Comparison of ENCODE assay signal across 8 cellular contexts in the genomic region with DNA sequence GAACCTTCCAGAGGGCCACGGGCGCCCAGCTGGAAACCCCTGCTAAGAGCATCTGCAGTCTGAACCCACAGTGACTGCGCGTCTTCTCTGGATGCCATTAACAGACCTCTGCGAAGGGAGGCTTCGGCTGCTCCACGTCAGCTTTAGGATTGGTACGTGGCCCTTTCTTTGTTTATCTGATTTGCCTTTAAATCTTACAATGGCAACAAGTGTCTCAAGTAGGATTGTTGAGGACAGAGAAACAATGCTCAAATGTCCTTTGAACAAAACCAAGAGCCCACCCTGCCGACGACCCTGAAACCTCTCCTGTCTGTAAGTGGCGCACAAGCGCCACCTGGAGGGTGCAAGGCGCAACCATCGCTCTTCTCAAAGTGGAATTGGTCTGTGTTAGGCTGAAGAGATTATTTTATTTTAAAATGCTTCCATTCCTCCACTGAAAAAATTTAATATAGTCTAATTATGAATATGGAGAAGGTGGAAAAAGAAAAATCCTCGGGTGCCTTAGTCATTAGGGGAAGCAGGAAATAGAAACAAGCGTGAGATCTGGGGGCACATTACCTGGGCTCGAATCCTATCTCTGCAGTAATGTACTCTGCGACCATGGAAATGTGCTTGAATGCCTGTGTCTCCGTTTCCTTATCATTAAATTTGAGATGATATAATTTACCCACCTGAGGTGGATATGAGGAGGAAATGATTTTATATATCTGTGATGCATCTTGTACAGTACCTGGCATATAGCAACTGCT.
DNase-seq lines count a peak whose midpoint lies in the region; ATAC-seq and TF ChIP-seq lines count a peak whose summit lies in the region.

No MANE protein-coding gene starts in this region.

- no peaks in the 10 kb centered on the region for H3K9me3 Mint-ChIP-seq in activated CD4-positive, alpha-beta T cell treated with anti-CD3 and anti-CD28 coated beads for 36 hours (ENCODE audit: low read depth)

- peak overlapping the region; percentile 55 for H3K4me3 Mint-ChIP-seq in activated CD4-positive, alpha-beta T cell treated with anti-CD3 and anti-CD28 coated beads for 36 hours

- no TSS peak for BruUV-seq in PC-3 (replicated peaks; lab: Mats Ljungman, UMichigan)

- H3K9me3 ChIP-seq in PC-3 (ENCODE audit: low read length) (no peaks in the 10 kb centered on the region), skeletal muscle satellite cell (replicated peaks; ENCODE audit: low read length) (no peaks in the 10 kb centered on the region)

- H4K20me1 ChIP-seq in PC-3 (ENCODE audit: low read length) = no peaks in the 10 kb centered on the region

- H2AFZ ChIP-seq in PC-3 (ENCODE audit: low read length) = peak overlapping the region; percentile 71

- H3F3A ChIP-seq in PC-3 (ENCODE audit: low read length, unreplicated experiment) = no peaks in the 10 kb centered on the region

- peak; percentile 55 for DNase-seq in activated CD4-positive, alpha-beta T cell treated with anti-CD3 and anti-CD28 coated beads for 36 hours
- DNase-seq in activated CD4-positive, alpha-beta T cell treated with anti-CD3 and anti-CD28 coated beads, Interleukin-2, amount 50 U/mL, for 4 hours = no peak
- peak; percentile 46 for DNase-seq in PC-3
- peak; percentile 62 for DNase-seq in astrocyte of the spinal cord (ENCODE audit: low read depth, low spot score)
- DNase-seq in iPS-NIHi7 (ENCODE audit: extremely low spot score) = peak; percentile 69

- intact Hi-C loops in activated CD4-positive, alpha-beta T cell treated with anti-CD3 and anti-CD28 coated beads for 36 hours (cut with DNase I, micrococcal nuclease) = loop anchor here (1.0 to 5.0 kb wide), 5 partner anchors 130 to 841 kb away; no protein-coding TSS in a partner anchor
- intact Hi-C loops in PC-3 (cut with micrococcal nuclease) = loop anchor here (1.0 to 10.0 kb wide), 2 partner anchors 130 to 355 kb away; a partner anchor contains a TSS

- no peak overlapping the region for H3K27ac ChIP-seq in PC-3 (ENCODE audit: low read length)

- H3K27me3 ChIP-seq in PC-3 (ENCODE audit: low read length) (no peaks in the 10 kb centered on the region), skeletal muscle satellite cell (ENCODE audit: control insufficient read depth, insufficient read depth, low read length) (no peaks in the 10 kb centered on the region)

- POLR2A ChIA-PET in activated CD4-positive, alpha-beta T cell treated with anti-CD3 and anti-CD28 coated beads for 36 hours (lab: Charles Lee) = no interaction called here
- POLR2A ChIA-PET in PC-3 (lab: Charles Lee; ENCODE audit: unreplicated experiment) = no interaction called here

- H3K36me3 ChIP-seq in PC-3 (ENCODE audit: low read depth, low read length) (no peaks in the 10 kb centered on the region; the same call in 1 of the 2 replicates), skeletal muscle satellite cell (ENCODE audit: insufficient read depth, low read length) (no peaks in the 10 kb centered on the region)

- CTCF ChIA-PET in activated CD4-positive, alpha-beta T cell treated with anti-CD3 and anti-CD28 coated beads for 36 hours (lab: Charles Lee) = interaction anchor here (0.6 to 1.9 kb wide), 10 partner anchors 8 to 1618 kb away, joined by 3 to 8 read pairs (median 4); no protein-coding TSS in a partner anchor
- CTCF ChIA-PET in PC-3 (lab: Charles Lee) = no interaction called here

- no peaks in the 10 kb centered on the region for H3K36me3 Mint-ChIP-seq in activated CD4-positive, alpha-beta T cell treated with anti-CD3 and anti-CD28 coated beads for 36 hours (ENCODE audit: low read depth)

- H3K27ac Mint-ChIP-seq in activated CD4-positive, alpha-beta T cell treated with anti-CD3 and anti-CD28 coated beads for 36 hours = no peak overlapping the region

- in situ Hi-C loops in astrocyte of the spinal cord (cut with HindIII; ENCODE audit: low sequenced_read_pairs) = no loop called here

- no peak overlapping the region for H3K9ac ChIP-seq in PC-3 (ENCODE audit: low read length)
- H3K9ac ChIP-seq in skeletal muscle satellite cell (ENCODE audit: low read depth, low read length) = peak overlapping the region; percentile 66

- peak; percentile 76 for ATAC-seq in activated CD4-positive, alpha-beta T cell treated with anti-CD3 and anti-CD28 coated beads for 36 hours
- peak; percentile 68 for ATAC-seq in HG03175 (IDR thresholded peaks at IDR 0.05; ENCODE audit: unreplicated experiment)
- ATAC-seq in PC-3 = peak; percentile 51; the same call in 1 of the 2 replicates
- ATAC-seq in HG03469 (IDR thresholded peaks at IDR 0.05; ENCODE audit: unreplicated experiment) = no peak

- H3K4me3 ChIP-seq in PC-3 (ENCODE audit: low read length) = no peak overlapping the region
- peak overlapping the region; percentile 32 for H3K4me3 ChIP-seq in astrocyte of the spinal cord (ENCODE audit: low read depth, low read length)
- H3K4me3 ChIP-seq in skeletal muscle satellite cell (ENCODE audit: low read length) = peak overlapping the region; percentile 66

- H3K4me2 ChIP-seq in PC-3 (ENCODE audit: low read length) (peak overlapping the region; percentile 55), skeletal muscle satellite cell (ENCODE audit: low read length) (peak overlapping the region; percentile 87)

- TF ChIP-seq CTCF in PC-3 (conservative IDR thresholded peaks at IDR 0.05; ENCODE audit: low read depth, low read length) = peak; percentile 98
- peak; percentile 95 for TF ChIP-seq CTCF in astrocyte of the spinal cord (IDR thresholded peaks at IDR 0.05; ENCODE audit: low read depth, low read length)

- no peaks in the 10 kb centered on the region for H3K79me2 ChIP-seq in PC-3 (ENCODE audit: low read length)

- H3K9me2 ChIP-seq in PC-3 (replicated peaks; ENCODE audit: low read length) = no peaks in the 10 kb centered on the region

- peaks cover 19% of the 10 kb centered on the region for H3K4me1 Mint-ChIP-seq in activated CD4-positive, alpha-beta T cell treated with anti-CD3 and anti-CD28 coated beads for 36 hours

- peaks cover 14% of the 10 kb centered on the region for H3K27me3 Mint-ChIP-seq in activated CD4-positive, alpha-beta T cell treated with anti-CD3 and anti-CD28 coated beads for 36 hours

- no peaks in the 10 kb centered on the region for H3K4me1 ChIP-seq in PC-3 (ENCODE audit: insufficient read depth, low read length)
- no peaks in the 10 kb centered on the region for H3K4me1 ChIP-seq in skeletal muscle satellite cell (ENCODE audit: control insufficient read depth, insufficient read depth, low read length)

Comparison
In these comparisons a context has a peak if more than half of its experiments do, and no peak if none do; other contexts are left out.
1. DNase-seq: peak in activated CD4-positive, alpha-beta T cell treated with anti-CD3 and anti-CD28 coated beads for 36 hours (single experiment), PC-3 (single experiment), astrocyte of the spinal cord (single experiment) and iPS-NIHi7 (single experiment); none in activated CD4-positive, alpha-beta T cell treated with anti-CD3 and anti-CD28 coated beads, Interleukin-2, amount 50 U/mL, for 4 hours (0 of 2).